Comparison of ENCODE assay signal across 8 cellular contexts in the genomic region with DNA sequence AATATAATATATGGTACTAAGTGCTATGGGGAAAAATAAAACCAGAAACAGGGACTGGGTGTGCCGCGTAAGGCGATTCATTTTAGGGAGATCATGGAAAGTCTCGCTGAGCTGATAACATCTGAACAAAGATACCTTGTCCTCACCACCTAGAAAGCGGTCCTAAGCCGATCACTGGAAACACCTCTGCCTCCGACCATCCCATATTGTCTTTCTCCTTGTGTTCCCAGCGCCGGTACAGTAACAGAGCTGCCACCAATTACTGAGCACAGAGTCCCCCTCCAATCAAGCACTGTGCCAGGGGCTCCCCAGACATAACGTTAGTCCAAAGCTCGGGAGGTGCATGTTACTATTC. TPM values are rescaled to one million over a fixed set of nuclear protein-coding genes. Genes with fewer than 3 reads are reported as not detected.
A peak's percentile ranks its signal among the peaks of the same experiment; 100 is the strongest.
DNase-seq lines count a peak whose midpoint lies in the region; ATAC-seq, FAIRE-seq and TF ChIP-seq lines count a peak whose summit lies in the region.

No MANE protein-coding gene starts in this region.

- FAIRE-seq in D721Med (lab: Jason Lieb, UNC): no peak

- H3K27me3 ChIP-seq in GM23248 (replicated peaks; ENCODE audit: insufficient read depth): no peaks in the 10 kb centered on the region
- H3K27me3 ChIP-seq in foreskin keratinocyte: no peaks in the 10 kb centered on the region
- H3K27me3 ChIP-seq in psoas muscle (ENCODE audit: insufficient read depth in 3 of 3, low read length in 2 of 3): no peaks in the 10 kb centered on the region

- ATAC-seq in foreskin keratinocyte: peak; percentile 26
- peak in 3 of 4 donors; percentile 29 to 50 (median 37) for ATAC-seq in psoas muscle

- TF ChIP-seq CTCF in C4-2B (conservative IDR thresholded peaks at IDR 0.05) (no peak), foreskin keratinocyte (conservative IDR thresholded peaks at IDR 0.05) (no peak), psoas muscle (IDR thresholded peaks at IDR 0.05) (no peak), D721Med (IDR thresholded peaks at IDR 0.05; ENCODE audit: insufficient read depth, missing control alignments) (no peak)

- H3F3A ChIP-seq in GM23248 (ENCODE audit: insufficient read depth): 0 out of 2 replicates have a peak, but pooled peaks cover 3% of the 10 kb centered on the region

- 22 to 23% methylated on average over 11 of the region's 11 CpGs for WGBS in GM23248 (ENCODE audit: low coverage in 1 of 2, low lambda C conversion rate in 2 of 2, missing lambda C conversion rate in 2 of 2), 2 experiments
- WGBS in psoas muscle, 3 donors: 12 to 17% (median 14%) methylated on average over 11 of the region's 11 CpGs

- H3K4me2 ChIP-seq in GM23248 (ENCODE audit: unreplicated experiment): peak overlapping the region; percentile 83

- H4K20me1 ChIP-seq in GM23248 (ENCODE audit: insufficient read depth): no peaks in the 10 kb centered on the region

- H3K4me1 ChIP-seq in GM23248 (ENCODE audit: insufficient read depth): no peaks in the 10 kb centered on the region
- peaks cover 8% of the 10 kb centered on the region for H3K4me1 ChIP-seq in foreskin keratinocyte
- H3K4me1 ChIP-seq in psoas muscle: peaks cover 6% of the 10 kb centered on the region

- H2AFZ ChIP-seq in GM23248: peak overlapping the region; percentile 87

- peaks cover 15% of the 10 kb centered on the region for H3K79me2 ChIP-seq in GM23248 (ENCODE audit: insufficient read depth)

- H3K27ac ChIP-seq in C4-2B (peak overlapping the region; percentile 87), GM23248 (no peak overlapping the region), foreskin keratinocyte (no peak overlapping the region), psoas muscle (no peak overlapping the region)

- intact Hi-C loops in psoas muscle (cut with DNase I): no loop called here

- H3K9me2 ChIP-seq in GM23248 (ENCODE audit: insufficient read depth): no peaks in the 10 kb centered on the region

- H3K9me3 ChIP-seq in GM23248 (ENCODE audit: low read depth) (peaks cover 3% of the 10 kb centered on the region), psoas muscle (no peaks in the 10 kb centered on the region)

- no peak for DNase-seq in GM23248
- DNase-seq in SK-MEL-5 (ENCODE audit: low read depth, low spot score): peak; percentile 13
- DNase-seq in foreskin keratinocyte: no peak
- no peak for DNase-seq in psoas muscle
- DNase-seq in NCI-H2227 (lab: John Stamatoyannopoulos, UW; ENCODE audit: unreplicated experiment): no peak
- DNase-seq in D721Med (ENCODE audit: insufficient read length, low spot score): no peak
- DNase-seq in HK-2 (ENCODE audit: unreplicated experiment): no peak

- in situ Hi-C loops in GM23248 (cut with MboI): no loop called here
- in situ Hi-C loops in SK-MEL-5 (cut with HindIII; ENCODE audit: low pct_unique_long_range_greater_than_20kb, low sequenced_read_pairs): no loop called here

- peak overlapping the region; percentile 76 for H3K4me3 ChIP-seq in GM23248
- peak overlapping the region; percentile 77 for H3K4me3 ChIP-seq in psoas muscle

- peak overlapping the region; percentile 76 for H3K9ac ChIP-seq in GM23248

- H3K36me3 ChIP-seq in GM23248 (ENCODE audit: low read depth): no peaks in the 10 kb centered on the region
- no peaks in the 10 kb centered on the region for H3K36me3 ChIP-seq in psoas muscle (ENCODE audit: insufficient read depth in 1 of 2, low read depth in 1 of 2)

RNA-seq across cellular contexts. Expression of a gene that starts 0.7 kb away (rescaled TPM):
- total RNA-seq in GM23248 (2014; rRNA removed; shearing (Covaris generic)): 4.2 and 4.6 TPM in 2 replicates
- polyA plus RNA-seq in GM23248 (2016; fragmentation: Nextera tagmentation; extraction: Ambion mirVana) (5.5 and 7.3 TPM in 2 replicates), foreskin keratinocyte (3.3 TPM in 2 replicates), psoas muscle (1 to 10 TPM in 2 of 3 donors, under 1 TPM in 1; 0.85 to 2.2 (median 1.4) TPM)
- total RNA-seq in SK-MEL-5 (2014; rRNA removed; shearing (Covaris generic)): 9.0 and 10.2 TPM in 2 replicates
- 4.9 and 5.1 TPM in 2 replicates for polyA plus RNA-seq in SK-MEL-5 (2015; cell fraction: cytosol; rRNA removed)
- polyA plus RNA-seq in SK-MEL-5 (2015; cell fraction: nucleus; rRNA removed): 2.9 and 4.7 TPM in 2 replicates
- total RNA-seq in foreskin keratinocyte (5.4 and 6.1 TPM in 2 replicates), psoas muscle (1 to 10 TPM; 1.9 to 2.1 (median 2.1) TPM)

RNA-seq across cellular contexts. Expression of a gene that starts 33.1 kb away (rescaled TPM):
- total RNA-seq in GM23248 (2014; rRNA removed; shearing (Covaris generic)): 10.2 and 20.1 TPM in 2 replicates
- 13.7 and 17.8 TPM in 2 replicates for polyA plus RNA-seq in GM23248 (2016; fragmentation: Nextera tagmentation; extraction: Ambion mirVana)
- 24.5 and 27.8 TPM in 2 replicates for total RNA-seq in SK-MEL-5 (2014; rRNA removed; shearing (Covaris generic))
- polyA plus RNA-seq in SK-MEL-5 (2015; cell fraction: cytosol; rRNA removed): 4.3 and 9.2 TPM in 2 replicates
- polyA plus RNA-seq in SK-MEL-5 (2015; cell fraction: nucleus; rRNA removed): 10.1 and 18.5 TPM in 2 replicates
- total RNA-seq in foreskin keratinocyte: 19.6 and 19.9 TPM in 2 replicates
- 3.8 and 4.1 TPM in 2 replicates for polyA plus RNA-seq in foreskin keratinocyte
- total RNA-seq in psoas muscle: 10 to 100 TPM; 18.4 to 29.0 (median 24.3) TPM
- polyA plus RNA-seq in psoas muscle: 1 to 10 TPM; 2.7 to 8.0 (median 5.4) TPM
